Comparison of ENCODE assay signal across 8 cellular contexts in genomic region chr3:161104561-161105551, GRCh38. TPM values are rescaled to one million over a fixed set of nuclear protein-coding genes. Genes with fewer than 3 reads are reported as not detected.
DNase-seq lines count a peak whose midpoint lies in the region; ATAC-seq, FAIRE-seq and TF ChIP-seq lines count a peak whose summit lies in the region.

Gene B3GALNT1 (minus strand): TSS chr3:161105349. CDS start chr3:161086754, 18,595 bp downstream.

- H3K27me3 ChIP-seq in heart right ventricle: no peaks in the 10 kb centered on the region
- H3K27me3 ChIP-seq in pancreas: no peaks in the 10 kb centered on the region

- WGBS in heart right ventricle, 2 donors: 1% methylated on average over 97 of the region's 97 CpGs
- WGBS in pancreas, 2 donors: 1% methylated on average over 85 to 97 of the region's 97 CpGs

- intact Hi-C loops in heart right ventricle (cut with DNase I): loop anchor here in 5 of 10 donors (5.0 to 10.0 kb wide), 5 partner anchors 70 to 120 kb away; partner anchors contain the start of gene NMD3 (in 4 of the 5)
- intact Hi-C loops in pancreas (cut with DNase I): no loop called here

- H3K4me3 ChIP-seq in heart right ventricle (peak within 1 kb of the TSS; percentile 40 to 88 (median 80)), pancreas (peak within 1 kb of the TSS; percentile 60 to 88 (median 67))

- no peak for FAIRE-seq in pancreas (lab: Jason Lieb, UNC)

- TF ChIP-seq CTCF in heart right ventricle (IDR thresholded peaks at IDR 0.05) (peak in 1 of 9 donors; percentile 17), pancreas (IDR thresholded peaks at IDR 0.05) (no peak)

- ATAC-seq in GM18519 (IDR thresholded peaks at IDR 0.05; ENCODE audit: low FRiP score, unreplicated experiment): peak; percentile 70
- ATAC-seq in HG02973 (IDR thresholded peaks at IDR 0.05; ENCODE audit: unreplicated experiment): peak; percentile 74
- ATAC-seq in heart right ventricle: peak; percentile 48 to 87 (median 72)
- ATAC-seq in pancreas: peak; percentile 81 to 88 (median 86)

- H3K4me1 ChIP-seq in heart right ventricle: peaks cover 0 to 45% (median 22%) of the 10 kb centered on the region in 9 donors
- peaks cover 0 to 8% (median 0%) of the 10 kb centered on the region in 3 donors for H3K4me1 ChIP-seq in pancreas

- H3K36me3 ChIP-seq in heart right ventricle (peaks cover 0 to 28% (median 0%) of the 10 kb centered on the region in 9 donors), pancreas (peaks cover 0 to 4% (median 0%) of the 10 kb centered on the region in 3 donors)

- peak within 1 kb of the TSS; percentile 81 to 95 (median 90) for H3K27ac ChIP-seq in heart right ventricle
- peak within 1 kb of the TSS; percentile 53 to 81 (median 60) for H3K27ac ChIP-seq in pancreas

- DNase-seq in AG08395 (ENCODE audit: low spot score) (peak; percentile 56), NCI-H526 (lab: John Stamatoyannopoulos, UW) (peak; percentile 49 to 87), amniotic epithelial cell (ENCODE audit: low read depth) (peak; percentile 76), heart right ventricle (peak; percentile 47 to 67), pancreas (peak; percentile 54 to 85 (median 65)), GDM1 (lab: John Stamatoyannopoulos, UW) (no peak)

- no peaks in the 10 kb centered on the region for H3K9me3 ChIP-seq in heart right ventricle
- H3K9me3 ChIP-seq in pancreas: no peaks in the 10 kb centered on the region

RNA-seq across cellular contexts. Expression of gene B3GALNT1, which starts in this region (rescaled TPM):
- total RNA-seq in heart right ventricle (10 to 100 TPM; 45.7 to 85.1 (median 76.4) TPM), pancreas (1 to 10 TPM; 4.2 to 7.7 (median 5.0) TPM)
- polyA plus RNA-seq in heart right ventricle (10 to 100 TPM; 18.7 to 19.5 TPM), pancreas (1 to 10 TPM; 2.0 to 5.7 TPM)

Comparison
In these comparisons a context has a peak if more than half of its experiments do, and no peak if none do; other contexts are left out.
1. RNA of gene B3GALNT1 (total RNA-seq): 45.7 to 85.1 TPM in heart right ventricle; 4.2 to 7.7 TPM in pancreas; every median in the first group is over 4 times any median in the second.
2. Peak in every context shown above with its lines, with median percentiles within 50 percentile points of each other: ATAC-seq.